Comparison of ENCODE assay signal across 8 cellular contexts in the genomic region with DNA sequence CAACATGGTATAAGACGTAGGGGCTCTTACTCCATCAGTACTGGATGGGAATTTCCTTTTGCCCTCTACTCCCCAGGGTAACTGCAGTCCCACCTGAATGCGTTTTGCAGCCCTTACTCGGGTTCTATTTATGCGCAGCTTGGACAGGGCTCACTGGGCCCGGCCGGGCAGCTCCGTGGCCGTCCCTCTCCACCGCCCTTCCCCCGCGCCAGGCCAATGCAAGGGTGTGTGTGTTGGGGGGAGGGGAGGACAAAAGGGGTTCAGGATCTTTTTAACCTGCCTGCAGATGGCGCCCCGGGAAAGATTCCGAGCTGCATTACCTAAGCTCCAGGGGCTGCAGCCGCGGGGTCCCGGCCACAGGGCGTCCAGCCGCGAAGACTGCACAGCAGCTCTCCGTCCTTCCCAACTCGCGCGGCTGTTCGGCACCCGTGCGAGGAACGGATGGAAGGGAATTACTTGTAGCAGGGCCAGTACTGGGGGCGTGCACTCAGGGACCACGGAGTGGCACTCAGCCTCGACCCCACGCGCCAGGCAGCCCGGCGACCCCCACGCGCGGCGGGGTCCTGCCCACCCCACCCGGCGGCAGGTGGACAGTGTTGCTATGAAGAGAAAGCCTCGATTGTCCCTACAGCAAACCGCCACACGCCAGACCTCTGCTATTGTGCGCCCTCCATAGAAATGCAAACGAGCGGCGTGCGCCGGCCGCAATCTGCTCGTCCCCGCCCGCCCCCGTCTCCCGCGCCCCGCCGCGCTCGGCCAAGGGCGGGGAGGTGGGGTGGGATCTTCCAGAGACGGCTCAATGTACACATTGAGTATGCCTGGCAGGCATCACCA. TPM values are rescaled to one million over a fixed set of nuclear protein-coding genes. Genes with fewer than 3 reads are reported as not detected.
A peak's percentile ranks its signal among the peaks of the same experiment; 100 is the strongest.
DNase-seq lines count a peak whose midpoint lies in the region; ATAC-seq and TF ChIP-seq lines count a peak whose summit lies in the region.

No MANE protein-coding gene starts in this region.

- CTCF ChIA-PET in SK-N-SH (lab: Yijun Ruan, JAX) = interaction anchor here (0.6 to 17.1 kb wide), 114 partner anchors 8 to 1269 kb away, joined by 3 to 604 read pairs (median 4); no protein-coding TSS in a partner anchor

- H3K4me2 ChIP-seq in SK-N-SH = peak overlapping the region; percentile 91

- H3K36me3 Mint-ChIP-seq in brain = peaks cover 13% of the 10 kb centered on the region

- peak overlapping the region; percentile 92 to 99 (median 98) for H3K27ac Mint-ChIP-seq in brain

- H3K9ac ChIP-seq in SK-N-SH (no peak overlapping the region), iPS-20b (ENCODE audit: low read depth, low read length) (peak overlapping the region; percentile 62)

- no peaks in the 10 kb centered on the region for H3K9me2 ChIP-seq in SK-N-SH

- H2AFZ ChIP-seq in SK-N-SH (ENCODE audit: low read depth) = peak overlapping the region; percentile 46; the same call in 1 of the 2 replicates

- H3K79me2 ChIP-seq in SK-N-SH (ENCODE audit: insufficient read depth) = no peaks in the 10 kb centered on the region

- POLR2A ChIA-PET in SK-N-SH (lab: Yijun Ruan, JAX) = interaction anchor here (0.6 to 8.4 kb wide), 35 partner anchors 10 to 502 kb away, joined by 3 to 134 read pairs (median 5); no protein-coding TSS in a partner anchor

- TF ChIP-seq RAD21 in SK-N-SH (IDR thresholded peaks at IDR 0.05; ENCODE audit: low read length) = peak; percentile 75

- H3K4me3 ChIP-seq in LNCaP clone FGC (ENCODE audit: low read depth, low read length) = peak overlapping the region; percentile 92
- H3K4me3 ChIP-seq in SK-N-SH (ENCODE audit: low read depth in 2 of 2, low read length in 1 of 2) = peak overlapping the region; percentile 47 to 61
- peak overlapping the region; percentile 80 for H3K4me3 ChIP-seq in iPS-20b (ENCODE audit: low read length)
- peak overlapping the region; percentile 44 for H3K4me3 ChIP-seq in retinal pigment epithelial cell (ENCODE audit: low read length)

- no peaks in the 10 kb centered on the region for H4K20me1 ChIP-seq in SK-N-SH (ENCODE audit: insufficient read depth)

- no peak for ATAC-seq in GM21825 (IDR thresholded peaks at IDR 0.05; ENCODE audit: unreplicated experiment)
- ATAC-seq in HG03139 (IDR thresholded peaks at IDR 0.05; ENCODE audit: unreplicated experiment) = no peak

- H3K27me3 ChIP-seq in SK-N-SH (ENCODE audit: insufficient read depth) (peaks cover 19% of the 10 kb centered on the region; the same call in 1 of the 2 replicates), iPS-20b (ENCODE audit: insufficient read depth, low read length) (peaks cover 70% of the 10 kb centered on the region)

- peaks cover 56% of the 10 kb centered on the region for H3K27me3 Mint-ChIP-seq in brain

- peaks cover 40% of the 10 kb centered on the region for H3K4me1 Mint-ChIP-seq in brain

- DNase-seq in D341Med (ENCODE audit: low spot score) = peak; percentile 81
- no peak for DNase-seq in LNCaP clone FGC (ENCODE audit: low read depth)
- DNase-seq in SK-N-SH = peak; percentile 82
- no peak for DNase-seq in retinal pigment epithelial cell (ENCODE audit: low read depth)

- peak overlapping the region; percentile 88 to 98 (median 93) for H3K4me3 Mint-ChIP-seq in brain

- H3K36me3 ChIP-seq in SK-N-SH (replicated peaks in 1 of 2; ENCODE audit: control insufficient read depth in 1 of 2, insufficient read depth in 2 of 2, low read length in 1 of 2) (no peaks in the 10 kb centered on the region), iPS-20b (ENCODE audit: insufficient read depth, low read depth, low read length) (peaks cover 4% of the 10 kb centered on the region; the same call in 1 of the 2 replicates)

- peaks cover 24 to 38% of the 10 kb centered on the region in 2 experiments for H3K4me1 ChIP-seq in SK-N-SH (ENCODE audit: control insufficient read depth in 1 of 2, insufficient read depth in 2 of 2, low read depth in 1 of 2, low read length in 1 of 2)
- peaks cover 18% of the 10 kb centered on the region; the same call in 1 of the 2 replicates for H3K4me1 ChIP-seq in iPS-20b (ENCODE audit: insufficient read depth, low read length)

- peak; percentile 61 for TF ChIP-seq CTCF in LNCaP clone FGC (IDR thresholded peaks at IDR 0.05; ENCODE audit: control insufficient read depth, extremely low read depth, insufficient read depth)
- peak; percentile 44 for TF ChIP-seq CTCF in SK-N-SH (IDR thresholded peaks at IDR 0.05)
- TF ChIP-seq CTCF in brain (conservative IDR thresholded peaks at IDR 0.05) = peak; percentile 60 to 66
- peak; percentile 61 for TF ChIP-seq CTCF in retinal pigment epithelial cell (conservative IDR thresholded peaks at IDR 0.05; ENCODE audit: low read depth, low read length)

- no peaks in the 10 kb centered on the region for H3K9me3 ChIP-seq in SK-N-SH
- H3K9me3 ChIP-seq in iPS-20b (ENCODE audit: insufficient read depth, low read depth, low read length) = no peaks in the 10 kb centered on the region

- 1% methylated on average over 41 of the region's 63 CpGs for WGBS in SK-N-SH (ENCODE audit: low lambda C conversion rate)

- H3F3A ChIP-seq in SK-N-SH (replicated peaks; ENCODE audit: insufficient read depth) = peaks cover 27% of the 10 kb centered on the region

- H3K9me3 Mint-ChIP-seq in brain = peaks cover 0 to 3% (median 0%) of the 10 kb centered on the region in 5 experiments

- peak in 1 of 2 experiments; percentile 51; a peak in 1 of 4 replicates for TF ChIP-seq EP300 in SK-N-SH (IDR thresholded peaks at IDR 0.05; ENCODE audit: borderline replicate concordance in 1 of 2, low read depth in 1 of 2, low read length in 1 of 2)

- H3K27ac ChIP-seq in SK-N-SH (ENCODE audit: low read depth in 2 of 2, low read length in 1 of 2) (peak overlapping the region in 1 of 2 experiments; percentile 93; a peak in 2 of 4 replicates), iPS-20b (ENCODE audit: low read length) (no peak overlapping the region)

TF ChIP-seq in SK-N-SH, 30 proteins besides CTCF, POLR2A, EP300 and RAD21:
- peak; percentile 95 for TF ChIP-seq CHD2 (IDR thresholded peaks at IDR 0.05; ENCODE audit: low read length, partially characterized antibody)
- TF ChIP-seq FOXJ3 (CRISPR knock-in tag; IDR thresholded peaks at IDR 0.05) = peak; percentile 62; the same call in 1 of the 2 replicates
- TF ChIP-seq NRF1 (IDR thresholded peaks at IDR 0.05; ENCODE audit: low read depth, low read length) = no peak
- TF ChIP-seq SMC3 (IDR thresholded peaks at IDR 0.05; ENCODE audit: low read depth, low read length) = peak; percentile 66
- peak; percentile 54; the same call in 1 of the 2 replicates for TF ChIP-seq RFX5 (IDR thresholded peaks at IDR 0.05; ENCODE audit: low read length)
- peak; percentile 39; the same call in 1 of the 2 replicates for TF ChIP-seq RCOR1 (IDR thresholded peaks at IDR 0.05; ENCODE audit: low read length)

RNA-seq across cellular contexts. Expression of a gene that starts 1.0 kb away (rescaled TPM):
- polyA plus RNA-seq in SK-N-SH (2012; rRNA removed) (1.3 and 1.8 TPM in 2 replicates), brain (ENCODE audit: insufficient read depth, low read depth, low replicate concordance) (46.7 TPM)
- 0.98 and 1.4 TPM in 2 replicates for polyA plus RNA-seq in SK-N-SH (2012; cell fraction: cytosol; rRNA removed)
- polyA plus RNA-seq in SK-N-SH (2012; cell fraction: nucleus; rRNA removed) = 3.2 and 7.4 TPM in 2 replicates

Comparison
In these comparisons a context has a peak if more than half of its experiments do, and no peak if none do; other contexts are left out.
1. DNase-seq: peak in D341Med (single experiment) and SK-N-SH (single experiment); none in LNCaP clone FGC (single experiment) and retinal pigment epithelial cell (single experiment).
2. Peak in every context shown above with its lines, with median percentiles within 50 percentile points of each other: H3K4me3 ChIP-seq and CTCF ChIP-seq.